Comparison of ENCODE assay signal across 38 cellular contexts in the genomic region with DNA sequence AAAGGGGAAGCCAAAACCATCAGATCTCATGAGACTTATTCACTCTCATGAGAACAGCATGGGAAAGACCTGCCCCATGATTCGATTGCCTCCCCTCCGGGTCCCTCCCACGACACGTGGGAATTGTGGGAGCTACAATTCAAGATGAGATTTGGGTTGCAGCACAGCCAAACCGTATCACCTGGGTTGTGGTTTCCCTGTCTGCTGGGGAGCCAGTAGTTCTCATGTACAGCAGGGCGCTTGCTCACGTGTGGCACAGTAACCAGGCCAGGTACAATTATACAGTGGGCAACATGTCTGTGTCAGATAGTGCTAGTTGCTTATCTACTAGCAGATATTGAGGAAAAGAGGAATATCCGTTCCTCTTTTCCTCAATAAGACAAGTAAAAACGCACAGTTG. TPM values are rescaled to one million over a fixed set of nuclear protein-coding genes. Genes with fewer than 3 reads are reported as not detected.
"Had no signal": no experiment of that assay in that cellular context is flagged by ENCODE, and none has a peak within 500 bp of the region (broad histone marks: within the 10 kb centered on the region; RNA-seq: fewer than 3 reads in every experiment).

No MANE protein-coding gene starts in this region.

- H3K36me3 Mint-ChIP-seq: activated CD8-positive, alpha-beta memory T cell treated with anti-CD3 and anti-CD28 coated beads, Interleukin-2, amount 10 ng/mL, durations not matched to agents 7 days and 5 days; activated naive CD4-positive, alpha-beta T cell treated with anti-CD3 and anti-CD28 coated beads, Interleukin-2, amount 50 U/mL, for 24 hours; activated naive CD8-positive, alpha-beta T cell treated with anti-CD3 and anti-CD28 coated beads for 36 hours; WTC11 had no signal

- H3K27me3 Mint-ChIP-seq: activated CD8-positive, alpha-beta memory T cell treated with anti-CD3 and anti-CD28 coated beads, Interleukin-2, amount 10 ng/mL, durations not matched to agents 7 days and 5 days; activated CD8-positive, alpha-beta T cell treated with anti-CD3 and anti-CD28 coated beads for 36 hours; activated naive CD4-positive, alpha-beta T cell treated with anti-CD3 and anti-CD28 coated beads, Interleukin-2, amount 50 U/mL, for 24 hours; activated naive CD8-positive, alpha-beta T cell treated with anti-CD3 and anti-CD28 coated beads, Interleukin-2, amount 50 U/mL, for 24 hours; effector memory CD8-positive, alpha-beta T cell; T-helper 17 cell had no signal

- H3K27ac Mint-ChIP-seq: activated CD8-positive, alpha-beta memory T cell treated with anti-CD3 and anti-CD28 coated beads, Interleukin-2, amount 10 ng/mL, durations not matched to agents 7 days and 5 days; activated CD8-positive, alpha-beta T cell treated with anti-CD3 and anti-CD28 coated beads for 36 hours; activated naive CD4-positive, alpha-beta T cell treated with anti-CD3 and anti-CD28 coated beads for 36 hours; activated naive CD4-positive, alpha-beta T cell treated with anti-CD3 and anti-CD28 coated beads, Interleukin-2, amount 50 U/mL, for 24 hours; activated naive CD8-positive, alpha-beta T cell treated with anti-CD3 and anti-CD28 coated beads for 36 hours; activated naive CD8-positive, alpha-beta T cell treated with anti-CD3 and anti-CD28 coated beads, Interleukin-2, amount 50 U/mL, for 24 hours; activated T-helper 1 cell treated with anti-CD3 and anti-CD28 coated beads, Interleukin-12 subunit alpha, Interleukin-12 subunit beta, Interleukin-2, Interleukin-4 antibody, amounts not matched to agents 30 ng/mL and 10 ng/mL and 1 ng/mL, durations not matched to agents 14 hours and 24 hours and 36 hours; activated T-helper 2 cell treated with anti-CD3 and anti-CD28 coated beads, Interferon-gamma antibody, Interleukin-2, Interleukin-4, amounts not matched to agents 10 μg/mL and 5 μg/mL and 100 μg/mL, durations not matched to agents 14 hours and 24 hours and 36 hours; T-helper 17 cell; T-helper 2 cell treated with Interferon-gamma antibody and Interleukin-4, amounts not matched to agents 5 μg/mL and 100 μg/mL, for 36 hours; WTC11 had no signal

- H3K4me3 ChIP-seq: adrenal gland, body of pancreas, esophagus muscularis mucosa, gastrocnemius medialis, heart left ventricle had no signal

- H3K4me3 Mint-ChIP-seq: activated CD8-positive, alpha-beta memory T cell treated with anti-CD3 and anti-CD28 coated beads, Interleukin-2, amount 10 ng/mL, durations not matched to agents 7 days and 5 days; activated CD8-positive, alpha-beta T cell treated with anti-CD3 and anti-CD28 coated beads for 36 hours; activated naive CD4-positive, alpha-beta T cell treated with anti-CD3 and anti-CD28 coated beads for 36 hours; activated naive CD4-positive, alpha-beta T cell treated with anti-CD3 and anti-CD28 coated beads, Interleukin-2, amount 50 U/mL, for 24 hours; activated naive CD8-positive, alpha-beta T cell treated with anti-CD3 and anti-CD28 coated beads for 36 hours; activated naive CD8-positive, alpha-beta T cell treated with anti-CD3 and anti-CD28 coated beads, Interleukin-2, amount 50 U/mL, for 24 hours; activated T-helper 1 cell treated with anti-CD3 and anti-CD28 coated beads, Interleukin-12 subunit alpha, Interleukin-12 subunit beta, Interleukin-2, Interleukin-4 antibody, amounts not matched to agents 30 ng/mL and 10 ng/mL and 1 ng/mL, durations not matched to agents 14 hours and 24 hours and 36 hours; effector memory CD8-positive, alpha-beta T cell; T-helper 17 cell; T-helper 2 cell treated with Interferon-gamma antibody and Interleukin-4, amounts not matched to agents 5 μg/mL and 100 μg/mL, for 36 hours; WTC11 had no signal

- DNase-seq: activated CD4-positive, alpha-beta T cell treated with anti-CD3 and anti-CD28 coated beads for 48 hours; activated CD4-positive, alpha-beta T cell treated with anti-CD3 and anti-CD28 coated beads, Interleukin-2, amount 50 U/mL, for 1 hour; activated CD4-positive, alpha-beta T cell treated with anti-CD3 and anti-CD28 coated beads, Interleukin-2, amount 50 U/mL, for 48 hours; activated CD8-positive, alpha-beta memory T cell treated with anti-CD3 and anti-CD28 coated beads, Interleukin-2, amount 10 ng/mL, durations not matched to agents 7 days and 5 days; activated CD8-positive, alpha-beta memory T cell treated with anti-CD3 and anti-CD28 coated beads, Interleukin-2, amount 50 U/mL, for 4 hours; activated CD8-positive, alpha-beta T cell treated with anti-CD3 and anti-CD28 coated beads for 36 hours; activated effector memory CD4-positive, alpha-beta T cell treated with anti-CD3 and anti-CD28 coated beads, Interleukin-2, amount 50 U/mL, for 16 hours; activated naive CD4-positive, alpha-beta T cell treated with anti-CD3 and anti-CD28 coated beads for 36 hours; activated naive CD8-positive, alpha-beta T cell treated with anti-CD3 and anti-CD28 coated beads for 36 hours; activated naive CD8-positive, alpha-beta T cell treated with anti-CD3 and anti-CD28 coated beads, Interleukin-2, amount 50 U/mL, for 24 hours; activated T-cell treated with anti-CD3 and anti-CD28 coated beads, Interleukin-2, amount 50 U/mL, for 1 hour; activated T-cell treated with anti-CD3 and anti-CD28 coated beads, Interleukin-2, amount 50 U/mL, for 48 hours; adrenal gland; amygdala; aorta; body of pancreas; caudate nucleus; cortex of kidney; dermis blood vessel endothelial cell; effector CD4-positive, alpha-beta T cell; effector memory CD8-positive, alpha-beta T cell; erythroblast; foreskin keratinocyte; gastrocnemius medialis; glutamatergic neuron; heart left ventricle; T-helper 17 cell; T1000 had no signal

- H3K9me3 Mint-ChIP-seq: activated CD8-positive, alpha-beta T cell treated with anti-CD3 and anti-CD28 coated beads for 36 hours; activated naive CD4-positive, alpha-beta T cell treated with anti-CD3 and anti-CD28 coated beads for 36 hours; activated naive CD4-positive, alpha-beta T cell treated with anti-CD3 and anti-CD28 coated beads, Interleukin-2, amount 50 U/mL, for 24 hours; activated naive CD8-positive, alpha-beta T cell treated with anti-CD3 and anti-CD28 coated beads for 36 hours; activated naive CD8-positive, alpha-beta T cell treated with anti-CD3 and anti-CD28 coated beads, Interleukin-2, amount 50 U/mL, for 24 hours; activated T-helper 1 cell treated with anti-CD3 and anti-CD28 coated beads, Interleukin-12 subunit alpha, Interleukin-12 subunit beta, Interleukin-2, Interleukin-4 antibody, amounts not matched to agents 30 ng/mL and 10 ng/mL and 1 ng/mL, durations not matched to agents 14 hours and 24 hours and 36 hours; activated T-helper 2 cell treated with anti-CD3 and anti-CD28 coated beads, Interferon-gamma antibody, Interleukin-2, Interleukin-4, amounts not matched to agents 10 μg/mL and 5 μg/mL and 100 μg/mL, durations not matched to agents 14 hours and 24 hours and 36 hours; effector memory CD8-positive, alpha-beta T cell; T-helper 2 cell treated with Interferon-gamma antibody and Interleukin-4, amounts not matched to agents 5 μg/mL and 100 μg/mL, for 36 hours; WTC11 had no signal

- FAIRE-seq: colon had no signal

- H3K27ac ChIP-seq: adrenal gland, body of pancreas, esophagus muscularis mucosa, foreskin keratinocyte, gastrocnemius medialis, heart left ventricle had no signal

- H3K9me3 ChIP-seq: adrenal gland, body of pancreas, esophagus muscularis mucosa, gastrocnemius medialis, heart left ventricle had no signal

- ATAC-seq: activated CD4-positive, CD25-positive, alpha-beta regulatory T cell treated with anti-CD3 and anti-CD28 coated beads, Interleukin-2, amount 50 U/mL, for 24 hours; activated CD8-positive, alpha-beta memory T cell treated with anti-CD3 and anti-CD28 coated beads, Interleukin-2, amount 10 ng/mL, durations not matched to agents 7 days and 5 days; activated CD8-positive, alpha-beta T cell treated with anti-CD3 and anti-CD28 coated beads for 36 hours; activated naive CD8-positive, alpha-beta T cell treated with anti-CD3 and anti-CD28 coated beads, Interleukin-2, amount 50 U/mL, for 24 hours; body of pancreas; effector memory CD8-positive, alpha-beta T cell; foreskin keratinocyte; gastrocnemius medialis; heart left ventricle; T-helper 17 cell; WTC11 had no signal

- H3K27me3 ChIP-seq: adrenal gland, body of pancreas, esophagus muscularis mucosa, foreskin keratinocyte, gastrocnemius medialis, heart left ventricle had no signal

- H3K36me3 ChIP-seq: adrenal gland, esophagus muscularis mucosa, gastrocnemius medialis, heart left ventricle had no signal

- H3K4me1 Mint-ChIP-seq: activated CD8-positive, alpha-beta memory T cell treated with anti-CD3 and anti-CD28 coated beads, Interleukin-2, amount 10 ng/mL, durations not matched to agents 7 days and 5 days; activated naive CD4-positive, alpha-beta T cell treated with anti-CD3 and anti-CD28 coated beads, Interleukin-2, amount 50 U/mL, for 24 hours; activated naive CD8-positive, alpha-beta T cell treated with anti-CD3 and anti-CD28 coated beads for 36 hours; activated naive CD8-positive, alpha-beta T cell treated with anti-CD3 and anti-CD28 coated beads, Interleukin-2, amount 50 U/mL, for 24 hours had no signal

- H3K4me1 ChIP-seq: adrenal gland, body of pancreas, foreskin keratinocyte, gastrocnemius medialis, heart left ventricle had no signal

RNA-seq across cellular contexts. Expression of gene RS1, which starts 11.1 kb away (rescaled TPM):
- total RNA-seq: activated CD8-positive, alpha-beta memory T cell treated with anti-CD3 and anti-CD28 coated beads for 36 hours; activated CD8-positive, alpha-beta memory T cell treated with anti-CD3 and anti-CD28 coated beads, Interleukin-2, amount 10 ng/mL, durations not matched to agents 7 days and 5 days; activated CD8-positive, alpha-beta T cell treated with anti-CD3 and anti-CD28 coated beads for 36 hours; activated naive CD4-positive, alpha-beta T cell treated with anti-CD3 and anti-CD28 coated beads for 36 hours; activated naive CD8-positive, alpha-beta T cell treated with anti-CD3 and anti-CD28 coated beads for 36 hours; activated T-helper 1 cell treated with anti-CD3 and anti-CD28 coated beads, Interleukin-12 subunit alpha, Interleukin-12 subunit beta, Interleukin-2, Interleukin-4 antibody, amounts not matched to agents 30 ng/mL and 10 ng/mL and 1 ng/mL, durations not matched to agents 14 hours and 24 hours and 36 hours; activated T-helper 2 cell treated with anti-CD3 and anti-CD28 coated beads, Interferon-gamma antibody, Interleukin-2, Interleukin-4, amounts not matched to agents 10 μg/mL and 5 μg/mL and 100 μg/mL, durations not matched to agents 14 hours and 24 hours and 36 hours; adrenal gland; aorta; body of pancreas; chondrocyte; dermis blood vessel endothelial cell; esophagus muscularis mucosa; foreskin keratinocyte; gastrocnemius medialis; heart left ventricle; T-helper 17 cell; WTC11 had no signal
- polyA plus RNA-seq: adrenal gland, aorta, foreskin keratinocyte, heart left ventricle had no signal

RNA-seq across cellular contexts. Expression of gene PPEF1, which starts 24.4 kb away (rescaled TPM):
- total RNA-seq: activated CD8-positive, alpha-beta memory T cell treated with anti-CD3 and anti-CD28 coated beads for 36 hours; activated CD8-positive, alpha-beta memory T cell treated with anti-CD3 and anti-CD28 coated beads, Interleukin-2, amount 10 ng/mL, durations not matched to agents 7 days and 5 days; activated CD8-positive, alpha-beta T cell treated with anti-CD3 and anti-CD28 coated beads for 36 hours; activated naive CD8-positive, alpha-beta T cell treated with anti-CD3 and anti-CD28 coated beads for 36 hours; activated T-helper 1 cell treated with anti-CD3 and anti-CD28 coated beads, Interleukin-12 subunit alpha, Interleukin-12 subunit beta, Interleukin-2, Interleukin-4 antibody, amounts not matched to agents 30 ng/mL and 10 ng/mL and 1 ng/mL, durations not matched to agents 14 hours and 24 hours and 36 hours; activated T-helper 2 cell treated with anti-CD3 and anti-CD28 coated beads, Interferon-gamma antibody, Interleukin-2, Interleukin-4, amounts not matched to agents 10 μg/mL and 5 μg/mL and 100 μg/mL, durations not matched to agents 14 hours and 24 hours and 36 hours; dermis blood vessel endothelial cell; foreskin keratinocyte had no signal
- polyA plus RNA-seq: foreskin keratinocyte had no signal
